In the genomic region with DNA sequence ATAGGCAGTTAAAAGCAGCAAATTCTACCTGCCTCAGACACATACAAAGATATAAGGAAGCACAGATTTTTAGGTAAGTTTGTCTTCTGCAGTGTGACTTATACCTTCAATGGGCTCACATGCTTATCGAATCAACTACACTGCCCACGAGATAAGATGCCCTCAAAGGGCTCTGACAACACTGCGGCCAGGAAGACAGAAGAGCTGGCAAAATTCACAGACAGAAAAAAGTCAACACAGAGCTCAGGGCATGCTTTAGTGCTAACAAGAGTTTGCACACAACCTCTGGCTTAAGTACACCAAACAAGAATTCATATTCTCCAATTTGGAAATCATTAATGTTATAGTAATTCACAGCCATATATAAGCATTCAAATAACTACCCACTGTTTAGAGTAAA, we compare ENCODE assay signal across 15 cellular contexts.
"Had no signal": no experiment of that assay in that cellular context is flagged by ENCODE, and none has a peak within 500 bp of the region (broad histone marks: within the 10 kb centered on the region; RNA-seq: fewer than 3 reads in every experiment).

No MANE protein-coding gene starts in this region.

- H3K27me3 Mint-ChIP-seq: activated T-helper 17 cell treated with anti-CD3 and anti-CD28 coated beads, Interleukin-2, amount 50 U/mL, for 72 hours; central memory CD8-positive, alpha-beta T cell; dendritic cell treated with granulocyte-macrophage colony-stimulating factor and Interleukin-4, amounts not matched to agents 40 ng/mL and 50 ng/mL, for 4 days; type B pancreatic cell had no signal

- H3K9me3 Mint-ChIP-seq: activated naive CD4-positive, alpha-beta T cell treated with anti-CD3 and anti-CD28 coated beads for 36 hours; activated T-helper 17 cell treated with anti-CD3 and anti-CD28 coated beads, Interleukin-2, amount 50 U/mL, for 72 hours; central memory CD8-positive, alpha-beta T cell; dendritic cell treated with granulocyte-macrophage colony-stimulating factor and Interleukin-4, amounts not matched to agents 40 ng/mL and 50 ng/mL, for 4 days; type B pancreatic cell had no signal

- H3K27ac Mint-ChIP-seq: activated CD8-positive, alpha-beta T cell treated with anti-CD3 and anti-CD28 coated beads, Interleukin-2, amount 10 ng/mL, durations not matched to agents 7 days and 5 days; activated naive CD4-positive, alpha-beta T cell treated with anti-CD3 and anti-CD28 coated beads for 36 hours; activated T-helper 17 cell treated with anti-CD3 and anti-CD28 coated beads, Interleukin-2, amount 50 U/mL, for 72 hours; dendritic cell treated with granulocyte-macrophage colony-stimulating factor and Interleukin-4, amounts not matched to agents 40 ng/mL and 50 ng/mL, for 4 days; type B pancreatic cell had no signal

- DNase-seq: activated CD8-positive, alpha-beta memory T cell treated with anti-CD3 and anti-CD28 coated beads, Interleukin-2, amount 50 U/mL, for 48 hours; activated CD8-positive, alpha-beta T cell treated with anti-CD3 and anti-CD28 coated beads, Interleukin-2, amount 10 ng/mL, durations not matched to agents 7 days and 5 days; activated naive CD4-positive, alpha-beta T cell treated with anti-CD3 and anti-CD28 coated beads for 36 hours; adrenal gland; left colon; mesendoderm; SIG-M5; stimulated activated CD4-positive, alpha-beta T cell treated with anti-CD3 and anti-CD28 coated beads, Interleukin-12 subunit alpha, Interleukin-12 subunit beta, amount 100 ng/mL, for 4 hours; stimulated activated naive CD8-positive, alpha-beta T cell treated with anti-CD3 and anti-CD28 coated beads, Interleukin-15, Interleukin-2, amounts not matched to agents 100 U/mL and 50 U/mL, for 24 hours; T-helper 2 cell had no signal

- H3K4me3 Mint-ChIP-seq: activated CD8-positive, alpha-beta T cell treated with anti-CD3 and anti-CD28 coated beads, Interleukin-2, amount 10 ng/mL, durations not matched to agents 7 days and 5 days; activated naive CD4-positive, alpha-beta T cell treated with anti-CD3 and anti-CD28 coated beads for 36 hours; activated T-helper 17 cell treated with anti-CD3 and anti-CD28 coated beads, Interleukin-2, amount 50 U/mL, for 72 hours; central memory CD8-positive, alpha-beta T cell; dendritic cell treated with granulocyte-macrophage colony-stimulating factor and Interleukin-4, amounts not matched to agents 40 ng/mL and 50 ng/mL, for 4 days; type B pancreatic cell had no signal

- ATAC-seq: activated CD8-positive, alpha-beta T cell treated with anti-CD3 and anti-CD28 coated beads, Interleukin-2, amount 10 ng/mL, durations not matched to agents 7 days and 5 days; activated T-helper 17 cell treated with anti-CD3 and anti-CD28 coated beads, Interleukin-2, amount 50 U/mL, for 72 hours; esophagus mucosa; left colon; stimulated activated naive CD8-positive, alpha-beta T cell treated with anti-CD3 and anti-CD28 coated beads, Interleukin-15, Interleukin-2, amounts not matched to agents 100 U/mL and 50 U/mL, for 24 hours had no signal
